Comparison of ENCODE assay signal across 16 cellular contexts in genomic region chr2:61165946-61166345, GRCh38.
"Had no signal": no experiment of that assay in that cellular context is flagged by ENCODE, and none has a peak within 500 bp of the region (broad histone marks: within the 10 kb centered on the region; RNA-seq: fewer than 3 reads in every experiment).

No MANE protein-coding gene starts in this region.

- H3K4me1 Mint-ChIP-seq: neural progenitor cell had no signal

- H3K4me3 ChIP-seq: cardiac muscle cell, esophagus squamous epithelium, left ventricle myocardium inferior, neural progenitor cell, pancreas, suprapubic skin had no signal

- H2AFZ ChIP-seq: neural progenitor cell had no signal

- H3K9ac ChIP-seq: neural progenitor cell had no signal

- ATAC-seq: activated T-cell treated with anti-CD3 and anti-CD28 coated beads, Interleukin-2, amount 50 U/mL, for 72 hours; pancreas; stimulated activated naive CD8-positive, alpha-beta T cell treated with anti-CD3 and anti-CD28 coated beads, Interleukin-15, Interleukin-2, amounts not matched to agents 100 U/mL and 50 U/mL, for 24 hours had no signal

- H3K9me3 Mint-ChIP-seq: activated T-cell treated with anti-CD3 and anti-CD28 coated beads, Interleukin-2, amount 50 U/mL, for 72 hours; memory B cell; neural progenitor cell; type B pancreatic cell had no signal

- H3K27me3 Mint-ChIP-seq: memory B cell, type B pancreatic cell had no signal

- FAIRE-seq: frontal cortex, kidney, pancreas had no signal

- H3K27ac Mint-ChIP-seq: activated T-cell treated with anti-CD3 and anti-CD28 coated beads, Interleukin-2, amount 50 U/mL, for 72 hours; memory B cell; neural progenitor cell; type B pancreatic cell had no signal

- H3K27ac ChIP-seq: cardiac muscle cell, esophagus squamous epithelium, left ventricle myocardium inferior, neural progenitor cell, pancreas, suprapubic skin had no signal

- H3K27me3 ChIP-seq: cardiac muscle cell, esophagus squamous epithelium, neural progenitor cell, pancreas, suprapubic skin had no signal

- H3K4me1 ChIP-seq: esophagus squamous epithelium, neural progenitor cell, pancreas, suprapubic skin had no signal

- H3K4me2 ChIP-seq: neural progenitor cell had no signal

- H3K4me3 Mint-ChIP-seq: activated T-cell treated with anti-CD3 and anti-CD28 coated beads, Interleukin-2, amount 50 U/mL, for 72 hours; memory B cell; neural progenitor cell; type B pancreatic cell had no signal

- H3K9me3 ChIP-seq: esophagus squamous epithelium, left ventricle myocardium inferior, pancreas, suprapubic skin had no signal

- H3K36me3 ChIP-seq: cardiac muscle cell had no signal

- DNase-seq: activated CD4-positive, alpha-beta T cell treated with anti-CD3 and anti-CD28 coated beads, Interleukin-2, amount 50 U/mL, for 1 hour; activated gamma-delta T cell treated with Interleukin-2 at 50 U/mL for 16 hours; activated T-cell treated with anti-CD3 and anti-CD28 coated beads, Interleukin-2, amount 50 U/mL, for 72 hours; esophagus squamous epithelium; kidney; left ventricle myocardium inferior; pancreas; stimulated activated CD4-positive, alpha-beta T cell treated with anti-CD3 and anti-CD28 coated beads, Interleukin-4, amount 100 ng/mL, for 1 hour; stimulated activated CD8-positive, alpha-beta memory T cell treated with anti-CD3 and anti-CD28 coated beads, Interleukin-4, amount 100 ng/mL, for 48 hours; stimulated activated naive CD8-positive, alpha-beta T cell treated with anti-CD3 and anti-CD28 coated beads, Interleukin-15, Interleukin-2, amounts not matched to agents 100 U/mL and 50 U/mL, for 24 hours had no signal
